8 cellular contexts compared by ENCODE assay signal in the genomic region with DNA sequence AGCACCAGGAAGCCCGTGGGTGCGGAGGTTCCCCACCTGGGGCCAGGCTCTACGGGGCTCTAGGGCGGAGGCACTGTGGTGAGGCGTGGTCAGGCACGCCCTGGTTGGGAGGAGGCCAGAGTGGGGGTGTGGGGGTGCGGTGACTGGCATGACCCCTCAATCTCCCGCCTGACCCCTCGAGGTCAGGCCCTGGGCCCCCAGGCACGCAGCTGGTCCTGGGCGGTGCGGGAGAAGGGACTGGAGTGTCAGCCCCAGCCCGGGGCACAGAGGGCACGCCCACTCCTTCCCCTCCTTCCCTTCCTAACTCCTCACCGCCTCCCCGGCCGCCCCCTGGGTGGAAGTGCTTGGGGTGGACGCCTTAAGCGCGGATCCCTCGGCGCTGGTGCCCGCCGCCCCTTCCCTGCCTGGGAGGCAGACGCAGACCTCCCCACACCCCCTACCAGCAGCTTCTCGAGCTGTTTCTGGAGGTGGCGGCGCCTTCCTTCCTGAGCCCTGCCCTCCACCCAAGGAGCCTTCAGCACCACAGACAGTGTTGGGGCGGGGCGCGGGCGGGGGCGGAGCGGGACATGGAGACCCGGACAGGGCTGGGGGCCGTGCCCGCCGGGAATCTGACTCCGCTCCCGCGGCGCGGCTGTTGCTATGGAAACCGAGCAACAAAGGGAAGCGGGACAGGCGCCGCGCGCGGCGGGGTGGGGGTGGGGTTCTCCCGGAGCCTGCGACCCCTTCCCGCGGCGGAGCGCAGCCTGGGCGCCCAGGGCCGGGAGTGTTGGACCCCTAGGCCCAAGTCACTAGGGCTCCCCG. TPM values are rescaled to one million over a fixed set of nuclear protein-coding genes. Genes with fewer than 3 reads are reported as not detected.
A peak's percentile ranks its signal among the peaks of the same experiment; 100 is the strongest.
DNase-seq lines count a peak whose midpoint lies in the region; ATAC-seq, FAIRE-seq and TF ChIP-seq lines count a peak whose summit lies in the region.

No MANE protein-coding gene starts in this region.

- H3K4me2 ChIP-seq in A549, result peak overlapping the region; percentile 99

- peak overlapping the region; percentile 84 to 97 for H3K27ac ChIP-seq in A549
- peak overlapping the region; percentile 94 for H3K27ac ChIP-seq in ectodermal cell (ENCODE audit: insufficient read depth, low read depth, low read length, poor library complexity, severe bottlenecking)
- peak overlapping the region; percentile 9 to 79 for H3K27ac ChIP-seq in liver (ENCODE audit: low read depth in 1 of 2, low read length in 2 of 2)

- H3K4me1 Mint-ChIP-seq in activated CD4-positive, alpha-beta memory T cell treated with anti-CD3 and anti-CD28 coated beads, Interleukin-2, amount 10 ng/mL, durations not matched to agents 7 days and 5 days, result peaks cover 11% of the 10 kb centered on the region

- CTCF ChIA-PET in A549 (lab: Yijun Ruan, JAX), result interaction anchor here (1.5 to 9.6 kb wide), 5 partner anchors 9 to 54 kb away, joined by 4 to 107 read pairs (median 34); a partner anchor contains a TSS
- CTCF ChIA-PET in activated CD4-positive, alpha-beta memory T cell treated with anti-CD3 and anti-CD28 coated beads, Interleukin-2, amount 10 ng/mL, durations not matched to agents 7 days and 5 days (lab: Charles Lee), result interaction anchor here (1.6 kb wide), 1 partner anchor 16 kb away, joined by 5 read pairs; no protein-coding TSS in a partner anchor

- TF ChIP-seq RAD21 in A549 (conservative IDR thresholded peaks at IDR 0.05 in 1 of 2, IDR thresholded peaks at IDR 0.05 in 1 of 2) (no peak), liver (IDR thresholded peaks at IDR 0.05) (no peak)

- H3K9me3 ChIP-seq in A549 (no peaks in the 10 kb centered on the region), ectodermal cell (ENCODE audit: control insufficient read depth, low read length) (no peaks in the 10 kb centered on the region), liver (ENCODE audit: control insufficient read depth in 4 of 4, low read length in 3 of 4) (no peaks in the 10 kb centered on the region)

- H3K4me1 ChIP-seq in A549 (peaks cover 58% of the 10 kb centered on the region), ectodermal cell (ENCODE audit: control insufficient read depth, insufficient read depth, low read length) (peaks cover 29% of the 10 kb centered on the region), liver (ENCODE audit: control insufficient read depth in 4 of 4, insufficient read depth in 4 of 4, low read length in 3 of 4) (peaks cover 31 to 57% (median 44%) of the 10 kb centered on the region in 4 donors)

- no peak for FAIRE-seq in A549 (lab: Jason Lieb, UNC)

- H3K4me3 Mint-ChIP-seq in activated CD4-positive, alpha-beta memory T cell treated with anti-CD3 and anti-CD28 coated beads, Interleukin-2, amount 10 ng/mL, durations not matched to agents 7 days and 5 days, result peak overlapping the region; percentile 71

- POLR2A ChIA-PET in A549 (lab: Yijun Ruan, JAX), result interaction anchor here (0.7 to 1.2 kb wide), 2 partner anchors 16 to 71 kb away, joined by 3 to 7 read pairs; no protein-coding TSS in a partner anchor
- POLR2A ChIA-PET in activated CD4-positive, alpha-beta memory T cell treated with anti-CD3 and anti-CD28 coated beads, Interleukin-2, amount 10 ng/mL, durations not matched to agents 7 days and 5 days (lab: Charles Lee), result interaction anchor here (1.5 to 4.1 kb wide), 2 partner anchors 8 to 16 kb away, joined by 7 to 15 read pairs; no protein-coding TSS in a partner anchor

- H3K4me3 ChIP-seq in A549 (peak overlapping the region; percentile 82), H7 (ENCODE audit: insufficient read depth, low read depth, low read length) (peak overlapping the region; percentile 49), ectodermal cell (ENCODE audit: insufficient read depth, low read depth, low read length) (peak overlapping the region; percentile 46), liver (ENCODE audit: low read depth in 1 of 3, low read length in 3 of 3) (peak overlapping the region in 1 of 3 donors; percentile 84)

- H3K36me3 Mint-ChIP-seq in activated CD4-positive, alpha-beta memory T cell treated with anti-CD3 and anti-CD28 coated beads, Interleukin-2, amount 10 ng/mL, durations not matched to agents 7 days and 5 days (ENCODE audit: low read depth), result peaks cover 5% of the 10 kb centered on the region

- H3K9me3 Mint-ChIP-seq in activated CD4-positive, alpha-beta memory T cell treated with anti-CD3 and anti-CD28 coated beads, Interleukin-2, amount 10 ng/mL, durations not matched to agents 7 days and 5 days, result no peaks in the 10 kb centered on the region

- H3K27ac Mint-ChIP-seq in activated CD4-positive, alpha-beta memory T cell treated with anti-CD3 and anti-CD28 coated beads, Interleukin-2, amount 10 ng/mL, durations not matched to agents 7 days and 5 days, result no peak overlapping the region

- H3K36me3 ChIP-seq in H7 (replicated peaks; ENCODE audit: control insufficient read depth, insufficient read depth, low read length), result no peaks in the 10 kb centered on the region
- no peaks in the 10 kb centered on the region for H3K36me3 ChIP-seq in ectodermal cell (ENCODE audit: control insufficient read depth, insufficient read depth, low read length)
- peaks cover 0 to 11% (median 0%) of the 10 kb centered on the region in 4 donors for H3K36me3 ChIP-seq in liver (ENCODE audit: control insufficient read depth in 4 of 4, insufficient read depth in 3 of 4, low read depth in 1 of 4, low read length in 3 of 4)

- H3K27me3 ChIP-seq in H7 (ENCODE audit: control insufficient read depth, insufficient read depth, low read length) (peaks cover 41% of the 10 kb centered on the region), ectodermal cell (ENCODE audit: control insufficient read depth, insufficient read depth, low read length, poor library complexity, severe bottlenecking) (peaks cover 42% of the 10 kb centered on the region), liver (ENCODE audit: control insufficient read depth in 4 of 4, insufficient read depth in 4 of 4, low read length in 3 of 4) (no peaks in the 10 kb centered on the region)

- 0% methylated on average over 18 of the region's 60 CpGs for WGBS in A549 (ENCODE audit: missing lambda C conversion rate)
- 5% methylated on average over 60 of the region's 60 CpGs for WGBS in ectodermal cell, 2 experiments
- 13% methylated on average over 60 of the region's 60 CpGs for whole genome bisulfite sequencing in liver

- no peak for TF ChIP-seq CTCF in A549 (IDR thresholded peaks at IDR 0.05)
- TF ChIP-seq CTCF in liver (IDR thresholded peaks at IDR 0.05; ENCODE audit: low read depth, low read length, missing input control), result no peak

- DNase-seq in A549 (ENCODE audit: low read depth in 1 of 2, low spot score in 1 of 2) (peak; percentile 89 to 92), H7 (peak; percentile 100), NCI-H524 treated with DMSO at 0.1 percent for 48 hours (lab: John Stamatoyannopoulos, UW) (peak; percentile 40)
- DNase-seq in activated CD4-positive, alpha-beta memory T cell treated with anti-CD3 and anti-CD28 coated beads, Interleukin-2, amount 10 ng/mL, durations not matched to agents 7 days and 5 days, result peak; percentile 84
- peak; percentile 55 for DNase-seq in stimulated activated CD8-positive, alpha-beta memory T cell treated with anti-CD3 and anti-CD28 coated beads, Interleukin-12 subunit alpha, Interleukin-12 subunit beta, amount 100 ng/mL, for 1 hour (ENCODE audit: low read depth)

- TF ChIP-seq POLR2A in A549 (IDR thresholded peaks at IDR 0.05; ENCODE audit: low read length), result no peak

- ATAC-seq in A549, result peak; percentile 59 to 83
- no peak for ATAC-seq in HG03108 (IDR thresholded peaks at IDR 0.05; ENCODE audit: unreplicated experiment)

- no peak; a peak in 1 of 5 replicates for TF ChIP-seq EP300 in A549 (IDR thresholded peaks at IDR 0.05)

- no peak overlapping the region for H3K9ac ChIP-seq in liver (ENCODE audit: low read depth in 1 of 2, low read length in 2 of 2)

- peaks cover 22% of the 10 kb centered on the region for H3K27me3 Mint-ChIP-seq in activated CD4-positive, alpha-beta memory T cell treated with anti-CD3 and anti-CD28 coated beads, Interleukin-2, amount 10 ng/mL, durations not matched to agents 7 days and 5 days

RNA-seq across cellular contexts. Expression of a gene that starts 0.7 kb away (rescaled TPM):
- polyA plus RNA-seq in A549 (2011; rRNA removed) (36.2 and 41.0 TPM in 2 replicates), A549 (2017; fragmentation: RNase III; extraction: RNeasy Plus Mini Kit Qiagen cat#74134 plus additional on column Dnase treatment) (55.6 to 68.4 TPM (median 67.3 TPM) in 3 replicates), liver (10 to 100 TPM; 30.6 to 40.0 TPM)
- 192 and 210 TPM in 2 replicates for polyA plus RNA-seq in A549 (2012; cell fraction: cytosol; rRNA removed)
- polyA plus RNA-seq in A549 (2012; cell fraction: nucleus; rRNA removed), result 220 and 295 TPM in 2 replicates
- 8.9 and 14.4 TPM in 2 replicates for polyA minus RNA-seq in A549 (2011; rRNA and poly(A)+ RNA removed)
- 3.7 and 8.7 TPM in 2 replicates for total RNA-seq in H7 (2014; rRNA removed; shearing (Covaris generic))
- total RNA-seq in activated CD4-positive, alpha-beta memory T cell treated with anti-CD3 and anti-CD28 coated beads, Interleukin-2, amount 10 ng/mL, durations not matched to agents 7 days and 5 days, result 1 to 10 TPM; 1.8 to 1.9 TPM
- 11.8 TPM for polyA plus RNA-seq in ectodermal cell (2013, experiment 1 of 4)
- 14.1 TPM for polyA plus RNA-seq in ectodermal cell (2013, experiment 2 of 4)
- 14.0 TPM for polyA plus RNA-seq in ectodermal cell (2013, experiment 3 of 4)
- polyA plus RNA-seq in ectodermal cell (2013, experiment 4 of 4), result 16.4 TPM
- total RNA-seq in liver, result 10 to 100 TPM in 1 of 2 donors, 1 to 10 TPM in 1; 4.3 to 10.9 TPM

RNA-seq across cellular contexts. Expression of a gene that starts 12.8 kb away (rescaled TPM):
- polyA plus RNA-seq in A549 (2011; rRNA removed) (196 and 280 TPM in 2 replicates), A549 (2017; fragmentation: RNase III; extraction: RNeasy Plus Mini Kit Qiagen cat#74134 plus additional on column Dnase treatment) (837 to 1,023 TPM (median 999 TPM) in 3 replicates), liver (10 to 100 TPM in 1 of 2 donors, 1 to 10 TPM in 1; 6.0 to 11.4 TPM)
- polyA plus RNA-seq in A549 (2012; cell fraction: cytosol; rRNA removed), result 1,772 and 1,826 TPM in 2 replicates
- polyA plus RNA-seq in A549 (2012; cell fraction: nucleus; rRNA removed), result 674 and 890 TPM in 2 replicates
- polyA minus RNA-seq in A549 (2011; rRNA and poly(A)+ RNA removed), result 60.5 and 132 TPM in 2 replicates
- 0.96 and 5.4 TPM in 2 replicates for total RNA-seq in H7 (2014; rRNA removed; shearing (Covaris generic))
- 100 to 1,000 TPM; 875 to 883 TPM for total RNA-seq in activated CD4-positive, alpha-beta memory T cell treated with anti-CD3 and anti-CD28 coated beads, Interleukin-2, amount 10 ng/mL, durations not matched to agents 7 days and 5 days
- polyA plus RNA-seq in ectodermal cell (2013, experiment 1 of 4), result 46.7 TPM
- polyA plus RNA-seq in ectodermal cell (2013, experiment 2 of 4), result 41.5 TPM
- 52.7 TPM for polyA plus RNA-seq in ectodermal cell (2013, experiment 3 of 4)
- polyA plus RNA-seq in ectodermal cell (2013, experiment 4 of 4), result 54.8 TPM
- 1 to 10 TPM; 1.4 to 1.8 TPM for total RNA-seq in liver

RNA-seq across cellular contexts. Expression of a gene that starts 17.2 kb away (rescaled TPM):
- polyA plus RNA-seq in A549 (2011; rRNA removed) (12.7 and 13.4 TPM in 2 replicates), A549 (2017; fragmentation: RNase III; extraction: RNeasy Plus Mini Kit Qiagen cat#74134 plus additional on column Dnase treatment) (35.1 to 39.6 TPM (median 37.5 TPM) in 3 replicates), liver (1 to 10 TPM in 1 of 2 donors, under 1 TPM in 1; 0.97 to 4.2 TPM)
- polyA plus RNA-seq in A549 (2012; cell fraction: cytosol; rRNA removed), result 58.9 and 70.0 TPM in 2 replicates
- polyA plus RNA-seq in A549 (2012; cell fraction: nucleus; rRNA removed), result 139 and 189 TPM in 2 replicates
- 5.5 and 9.7 TPM in 2 replicates for polyA minus RNA-seq in A549 (2011; rRNA and poly(A)+ RNA removed)
- total RNA-seq in H7 (2014; rRNA removed; shearing (Covaris generic)), result 24.5 and 28.5 TPM in 2 replicates
- total RNA-seq in activated CD4-positive, alpha-beta memory T cell treated with anti-CD3 and anti-CD28 coated beads, Interleukin-2, amount 10 ng/mL, durations not matched to agents 7 days and 5 days, result 10 to 100 TPM; 44.1 to 47.0 TPM
- 22.9 TPM for polyA plus RNA-seq in ectodermal cell (2013, experiment 1 of 4)
- 21.7 TPM for polyA plus RNA-seq in ectodermal cell (2013, experiment 2 of 4)
- polyA plus RNA-seq in ectodermal cell (2013, experiment 3 of 4), result 16.6 TPM
- polyA plus RNA-seq in ectodermal cell (2013, experiment 4 of 4), result 19.7 TPM
- total RNA-seq in liver, result 1 to 10 TPM; 2.2 to 7.5 TPM

RNA-seq across cellular contexts. Expression of a gene that starts 52.5 kb away (rescaled TPM):
- polyA plus RNA-seq in A549 (2011; rRNA removed), result 2.3 and 2.4 TPM in 2 replicates
- polyA plus RNA-seq in A549 (2012; cell fraction: cytosol; rRNA removed), result 9.5 and 17.3 TPM in 2 replicates
- 10.8 and 20.0 TPM in 2 replicates for polyA plus RNA-seq in A549 (2012; cell fraction: nucleus; rRNA removed)
- polyA plus RNA-seq in A549 (2017; fragmentation: RNase III; extraction: RNeasy Plus Mini Kit Qiagen cat#74134 plus additional on column Dnase treatment), result 4.3 to 5.7 TPM (median 5.6 TPM) in 3 replicates
- polyA minus RNA-seq in A549 (2011; rRNA and poly(A)+ RNA removed), result 0.74 and 1.4 TPM in 2 replicates
- 0.67 and 0.80 TPM in 2 replicates for total RNA-seq in H7 (2014; rRNA removed; shearing (Covaris generic))
- total RNA-seq in activated CD4-positive, alpha-beta memory T cell treated with anti-CD3 and anti-CD28 coated beads, Interleukin-2, amount 10 ng/mL, durations not matched to agents 7 days and 5 days, result 1 to 10 TPM; 9.6 TPM
- 2.3 TPM for polyA plus RNA-seq in ectodermal cell (2013, experiment 1 of 4)
- polyA plus RNA-seq in ectodermal cell (2013, experiment 2 of 4), result 2.5 TPM
- 4.1 TPM for polyA plus RNA-seq in ectodermal cell (2013, experiment 3 of 4)
- 3.8 TPM for polyA plus RNA-seq in ectodermal cell (2013, experiment 4 of 4)
- under 1 TPM; 0.33 to 0.37 TPM for total RNA-seq in liver
- 1 to 10 TPM in 1 of 2 donors, not detected in 1; 1.5 TPM for polyA plus RNA-seq in liver

RNA-seq across cellular contexts. Expression of a gene that starts 54.2 kb away (rescaled TPM):
- polyA plus RNA-seq in A549 (2011; rRNA removed) (46.8 and 52.7 TPM in 2 replicates), A549 (2017; fragmentation: RNase III; extraction: RNeasy Plus Mini Kit Qiagen cat#74134 plus additional on column Dnase treatment) (80.7 to 89.8 TPM (median 86.7 TPM) in 3 replicates), liver (10 to 100 TPM in 1 of 2 donors, 1 to 10 TPM in 1; 3.7 to 14.0 TPM)
- 105 and 111 TPM in 2 replicates for polyA plus RNA-seq in A549 (2012; cell fraction: cytosol; rRNA removed)
- polyA plus RNA-seq in A549 (2012; cell fraction: nucleus; rRNA removed), result 523 and 668 TPM in 2 replicates
- 42.6 and 67.3 TPM in 2 replicates for polyA minus RNA-seq in A549 (2011; rRNA and poly(A)+ RNA removed)
- total RNA-seq in H7 (2014; rRNA removed; shearing (Covaris generic)), result 120 and 160 TPM in 2 replicates
- 100 to 1,000 TPM in 1 of 2 experiments, 10 to 100 TPM in 1; 98.5 to 103 TPM for total RNA-seq in activated CD4-positive, alpha-beta memory T cell treated with anti-CD3 and anti-CD28 coated beads, Interleukin-2, amount 10 ng/mL, durations not matched to agents 7 days and 5 days
- polyA plus RNA-seq in ectodermal cell (2013, experiment 1 of 4), result 210 TPM
- polyA plus RNA-seq in ectodermal cell (2013, experiment 2 of 4), result 189 TPM
- 170 TPM for polyA plus RNA-seq in ectodermal cell (2013, experiment 3 of 4)
- 178 TPM for polyA plus RNA-seq in ectodermal cell (2013, experiment 4 of 4)
- total RNA-seq in liver, result 10 to 100 TPM; 27.9 to 28.1 TPM

Comparison
In these comparisons a context has a peak if more than half of its experiments do, and no peak if none do; other contexts are left out.
1. DNase-seq: peak in every context shown above with its lines; median percentile 100 in H7; 90 in A549; 84 in activated CD4-positive, alpha-beta memory T cell treated with anti-CD3 and anti-CD28 coated beads, Interleukin-2, amount 10 ng/mL, durations not matched to agents 7 days and 5 days; 55 in stimulated activated CD8-positive, alpha-beta memory T cell treated with anti-CD3 and anti-CD28 coated beads, Interleukin-12 subunit alpha, Interleukin-12 subunit beta, amount 100 ng/mL, for 1 hour; 40 in NCI-H524 treated with DMSO at 0.1 percent for 48 hours.
2. H3K27ac ChIP-seq: peak in every context shown above with its lines; median percentile 94 in ectodermal cell; 90 in A549; 44 in liver.
3. RNA of a gene that starts 12.8 kb away (total RNA-seq): 875 to 883 TPM in activated CD4-positive, alpha-beta memory T cell treated with anti-CD3 and anti-CD28 coated beads, Interleukin-2, amount 10 ng/mL, durations not matched to agents 7 days and 5 days; 0.96 to 5.4 TPM in H7 and 1.4 to 1.8 TPM in liver; every median in the first group is over 100 times any median in the second.